Comparison of ENCODE assay signal across 21 cellular contexts in genomic region chr13:110239280-110240120, GRCh38.
A peak's percentile ranks its signal among the peaks of the same experiment; 100 is the strongest.
DNase-seq lines count a peak whose midpoint lies in the region; ATAC-seq and TF ChIP-seq lines count a peak whose summit lies in the region.
"Had no signal": no experiment of that assay in that cellular context is flagged by ENCODE, and none has a peak within 500 bp of the region (broad histone marks: within the 10 kb centered on the region; RNA-seq: fewer than 3 reads in every experiment).

No MANE protein-coding gene starts in this region.

- no peaks in the 10 kb centered on the region for H3K9me3 ChIP-seq in PC-9 (ENCODE audit: insufficient read depth, low read depth)
- no peaks in the 10 kb centered on the region for H3K9me3 ChIP-seq in skeletal muscle tissue (ENCODE audit: control insufficient read depth in 3 of 3, low read length in 3 of 3)
- H3K9me3 ChIP-seq: mucosa of descending colon, pancreas had no signal

- CTCF ChIA-PET in PC-9 (lab: Charles Lee), result interaction anchor here (0.9 kb wide), 1 partner anchor 18 kb away, joined by 3 read pairs; no protein-coding TSS in a partner anchor

- H3F3A ChIP-seq in PC-9 (ENCODE audit: insufficient read depth, low read depth), result no peaks in the 10 kb centered on the region

- no peak overlapping the region for H3K27ac ChIP-seq in PC-9
- H3K27ac ChIP-seq in skeletal muscle tissue (ENCODE audit: low read depth, low read length), result peak overlapping the region; percentile 71
- H3K27ac ChIP-seq: pancreas had no signal

- intact Hi-C loops in PC-9 (cut with micrococcal nuclease; ENCODE audit: unreplicated experiment), result no loop called here

- no peaks in the 10 kb centered on the region for H3K79me2 ChIP-seq in PC-9 (ENCODE audit: low read depth)

- H3K4me1 ChIP-seq in PC-9 (replicated peaks; ENCODE audit: insufficient read depth) (no peaks in the 10 kb centered on the region), skeletal muscle tissue (ENCODE audit: control insufficient read depth in 3 of 3, insufficient read depth in 3 of 3, low read length in 3 of 3) (peaks cover 23 to 35% (median 34%) of the 10 kb centered on the region in 3 donors)

- no peak for ATAC-seq in SK-N-SH treated with all-trans-retinoic acid at 6 μM for 48 hours
- ATAC-seq: mucosa of descending colon had no signal

- TF ChIP-seq CTCF in PC-9 (conservative IDR thresholded peaks at IDR 0.05), result peak; percentile 41; the same call in 1 of the 2 replicates
- peak; percentile 33 for TF ChIP-seq CTCF in fibroblast of mammary gland (conservative IDR thresholded peaks at IDR 0.05; ENCODE audit: control insufficient read depth, insufficient read depth, low read depth, low read length)

- no peaks in the 10 kb centered on the region for H4K20me1 ChIP-seq in PC-9 (ENCODE audit: insufficient read depth)

- no peaks in the 10 kb centered on the region for H3K27me3 ChIP-seq in PC-9 (ENCODE audit: insufficient read depth, low read depth)
- no peaks in the 10 kb centered on the region for H3K27me3 ChIP-seq in skeletal muscle tissue (ENCODE audit: control insufficient read depth in 3 of 3, insufficient read depth in 3 of 3, low read length in 3 of 3)
- H3K27me3 ChIP-seq: pancreas had no signal

- no TSS peak for BruUV-seq in PC-9 (replicated peaks; lab: Mats Ljungman, UMichigan)

- H3K4me2 ChIP-seq in PC-9, result no peak overlapping the region

- H3K4me3 ChIP-seq in PC-9 (no peak overlapping the region), fibroblast of mammary gland (ENCODE audit: control insufficient read depth, low read depth, low read length) (no peak overlapping the region), skeletal muscle tissue (ENCODE audit: low read length in 3 of 3) (no peak overlapping the region)
- H3K4me3 ChIP-seq: mucosa of descending colon, pancreas had no signal

- POLR2A ChIA-PET in PC-9 (lab: Charles Lee; ENCODE audit: unreplicated experiment), result interaction anchor here (0.6 kb wide), 1 partner anchor 830 kb away, joined by 5 read pairs; no protein-coding TSS in a partner anchor

- no peaks in the 10 kb centered on the region for H3K9me2 ChIP-seq in PC-9 (ENCODE audit: insufficient read depth)

- DNase-seq in ELR (ENCODE audit: low read depth) (peak; percentile 25), PC-9 (no peak), fibroblast of mammary gland (ENCODE audit: low read depth) (peak; percentile 43), NCI-H2081 treated with DMSO at 0.1 percent for 48 hours (lab: John Stamatoyannopoulos, UW) (no peak)
- no peak for DNase-seq in activated T-cell treated with anti-CD3 and anti-CD28 coated beads, Interleukin-2, amount 50 U/mL, for 1 hour
- no peak for DNase-seq in effector CD8-positive, alpha-beta T cell (lab: John Stamatoyannopoulos, UW)
- DNase-seq: activated CD4-positive, alpha-beta T cell treated with anti-CD3 and anti-CD28 coated beads for 1 hour; activated naive CD4-positive, alpha-beta T cell treated with anti-CD3 and anti-CD28 coated beads, Interleukin-2, amount 10 ng/mL, durations not matched to agents 7 days and 5 days; Calu3; caudate nucleus; GF-D8; KBM-7; mucosa of descending colon; NCI-H1417; NCI-H345; pancreas; SHP77 treated with DMSO at 0.1 percent for 48 hours; stimulated activated naive CD4-positive, alpha-beta T cell treated with Interleukin-2 at 50 U/mL for 16 hours; T-helper 9 cell had no signal

- H2AFZ ChIP-seq in PC-9, result no peak overlapping the region

- H3K36me3 ChIP-seq in PC-9 (ENCODE audit: low read depth) (no peaks in the 10 kb centered on the region), skeletal muscle tissue (ENCODE audit: control insufficient read depth in 3 of 3, insufficient read depth in 3 of 3, low read length in 3 of 3) (peaks cover 0 to 2% (median 0%) of the 10 kb centered on the region in 3 donors)
- H3K36me3 ChIP-seq: pancreas had no signal

- H3K9ac ChIP-seq in skeletal muscle tissue (ENCODE audit: low read depth in 1 of 3, low read length in 3 of 3), result no peak overlapping the region

TF ChIP-seq in SK-N-SH treated with all-trans-retinoic acid at 6 μM for 48 hours, 23 proteins besides CTCF, POLR2A, EP300 and RAD21:
- no peak for TF ChIP-seq PATZ1 (CRISPR knock-in tag; IDR thresholded peaks at IDR 0.05; ENCODE audit: borderline replicate concordance)
- no peak for TF ChIP-seq ZC3H10 (CRISPR knock-in tag; IDR thresholded peaks at IDR 0.05)
- TF ChIP-seq TCF4 (CRISPR knock-in tag; IDR thresholded peaks at IDR 0.05; ENCODE audit: borderline replicate concordance), result no peak
- no peak for TF ChIP-seq ZNF8 (CRISPR knock-in tag; IDR thresholded peaks at IDR 0.05)
- no peak for TF ChIP-seq CSDC2 (CRISPR knock-in tag; IDR thresholded peaks at IDR 0.05)
- no peak for TF ChIP-seq ESRRG (CRISPR knock-in tag; IDR thresholded peaks at IDR 0.05)
- no peak for TF ChIP-seq SNAI2 (CRISPR knock-in tag; IDR thresholded peaks at IDR 0.05)
- TF ChIP-seq TSHZ2 (CRISPR knock-in tag; IDR thresholded peaks at IDR 0.05), result no peak
- TF ChIP-seq RARB (CRISPR knock-in tag; IDR thresholded peaks at IDR 0.05), result no peak
- TF ChIP-seq ZNF565 (CRISPR knock-in tag; conservative IDR thresholded peaks at IDR 0.05; ENCODE audit: low read depth), result no peak
- TF ChIP-seq GLIS3 (CRISPR knock-in tag; IDR thresholded peaks at IDR 0.05), result no peak
- TF ChIP-seq ISL1 (CRISPR knock-in tag; IDR thresholded peaks at IDR 0.05), result no peak
- TF ChIP-seq ZNF70 (CRISPR knock-in tag; IDR thresholded peaks at IDR 0.05), result no peak
- TF ChIP-seq TOX (CRISPR knock-in tag; IDR thresholded peaks at IDR 0.05; ENCODE audit: borderline replicate concordance), result no peak
- no peak for TF ChIP-seq ZFP30 (CRISPR knock-in tag; IDR thresholded peaks at IDR 0.05)
- TF ChIP-seq ZFP3 (CRISPR knock-in tag; IDR thresholded peaks at IDR 0.05), result no peak
- TF ChIP-seq OSR1 (CRISPR knock-in tag; IDR thresholded peaks at IDR 0.05), result no peak

Comparison
In these comparisons a context has a peak if more than half of its experiments do, and no peak if none do; other contexts are left out.
1. DNase-seq: peak in ELR (single experiment) and fibroblast of mammary gland (single experiment); none in PC-9 (0 of 2), activated T-cell treated with anti-CD3 and anti-CD28 coated beads, Interleukin-2, amount 50 U/mL, for 1 hour (single experiment), NCI-H2081 treated with DMSO at 0.1 percent for 48 hours (single experiment) and effector CD8-positive, alpha-beta T cell (single experiment).